In the genomic region with DNA sequence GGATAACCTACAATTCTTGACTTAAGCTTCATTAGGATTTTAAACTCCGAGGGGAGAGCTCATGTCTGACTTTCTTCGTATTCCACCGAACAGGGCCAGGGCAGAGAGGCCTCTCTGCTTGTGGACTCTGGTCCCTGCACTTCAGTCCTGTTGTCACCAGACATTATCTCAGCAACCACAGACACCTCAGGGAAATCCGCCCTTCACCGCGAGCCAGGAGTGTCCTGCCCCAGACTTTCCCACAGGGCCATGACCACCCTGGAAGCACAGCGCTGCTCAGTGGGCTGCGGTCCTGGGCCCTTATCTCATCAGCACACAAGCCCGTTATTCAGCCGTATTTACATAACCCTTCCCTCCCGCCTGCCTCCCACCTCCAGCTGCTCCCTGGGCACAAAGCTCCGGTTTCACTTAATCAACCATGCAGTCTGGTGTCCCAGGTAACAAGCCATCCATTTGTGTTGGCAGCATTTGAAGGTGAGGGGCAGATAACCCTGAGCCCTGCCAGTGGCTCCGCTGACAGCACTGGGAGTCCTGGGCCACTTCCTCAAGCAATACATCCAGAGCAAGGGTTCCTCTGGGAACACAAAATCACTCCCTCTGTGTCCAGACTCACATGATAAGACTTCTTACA, we compare ENCODE assay signal across 11 cellular contexts.
DNase-seq lines count a peak whose midpoint lies in the region; ATAC-seq and TF ChIP-seq lines count a peak whose summit lies in the region.
"Had no signal": no experiment of that assay in that cellular context is flagged by ENCODE, and none has a peak within 500 bp of the region (broad histone marks: within the 10 kb centered on the region; RNA-seq: fewer than 3 reads in every experiment).

No MANE protein-coding gene starts in this region.

- no peaks in the 10 kb centered on the region for H3K9me3 ChIP-seq in effector memory CD4-positive, alpha-beta T cell (ENCODE audit: control insufficient read depth, low read length)

- H3K36me3 ChIP-seq in effector memory CD4-positive, alpha-beta T cell (ENCODE audit: control insufficient read depth, insufficient read depth, low read length) = no peaks in the 10 kb centered on the region

- no peaks in the 10 kb centered on the region for H3K4me1 ChIP-seq in effector memory CD4-positive, alpha-beta T cell (ENCODE audit: control insufficient read depth, insufficient read depth, low read length, poor library complexity, severe bottlenecking)

- no peak overlapping the region for H3K4me3 ChIP-seq in effector memory CD4-positive, alpha-beta T cell (ENCODE audit: insufficient read depth, low read depth, low read length, poor library complexity, severe bottlenecking)

- DNase-seq in DMS 273 (lab: John Stamatoyannopoulos, UW; ENCODE audit: unreplicated experiment) (peak; percentile 85), NCI-H187 (lab: John Stamatoyannopoulos, UW) (peak; percentile 55 to 65), islet precursor cell (peak; percentile 95), NOMO-1 treated with DMSO at 0.1 percent for 48 hours (lab: John Stamatoyannopoulos, UW; ENCODE audit: unreplicated experiment) (no peak), D341Med (ENCODE audit: low spot score) (no peak)
- DNase-seq in effector memory CD4-positive, alpha-beta T cell = no peak
- DNase-seq: HFFc6, Kasumi-1, posterior cingulate gyrus had no signal

- ATAC-seq in SK-N-SH treated with all-trans-retinoic acid at 6 μM for 48 hours (peak; percentile 17; the same call in 2 of the 3 replicates), GM19035 (IDR thresholded peaks at IDR 0.05; ENCODE audit: unreplicated experiment) (no peak)

- no peak overlapping the region for H3K27ac ChIP-seq in effector memory CD4-positive, alpha-beta T cell (ENCODE audit: insufficient read depth, low read length, poor library complexity, severe bottlenecking)

- H3K27me3 ChIP-seq in effector memory CD4-positive, alpha-beta T cell (replicated peaks; ENCODE audit: control insufficient read depth, insufficient read depth, low read length, poor library complexity, severe bottlenecking) = no peaks in the 10 kb centered on the region

TF ChIP-seq in SK-N-SH treated with all-trans-retinoic acid at 6 μM for 48 hours, 23 proteins besides CTCF, POLR2A, EP300 and RAD21:
- TF ChIP-seq ZC3H10 (CRISPR knock-in tag; IDR thresholded peaks at IDR 0.05) (no peak), ZNF8 (CRISPR knock-in tag; IDR thresholded peaks at IDR 0.05) (no peak), TCF4 (CRISPR knock-in tag; IDR thresholded peaks at IDR 0.05; ENCODE audit: borderline replicate concordance) (no peak), ZFP30 (CRISPR knock-in tag; IDR thresholded peaks at IDR 0.05) (no peak), ZFP3 (CRISPR knock-in tag; IDR thresholded peaks at IDR 0.05) (no peak), BACH2 (CRISPR knock-in tag; IDR thresholded peaks at IDR 0.05; ENCODE audit: borderline replicate concordance) (no peak), TOX (CRISPR knock-in tag; IDR thresholded peaks at IDR 0.05; ENCODE audit: borderline replicate concordance) (no peak), CSDC2 (CRISPR knock-in tag; IDR thresholded peaks at IDR 0.05) (no peak), ZNF70 (CRISPR knock-in tag; IDR thresholded peaks at IDR 0.05) (no peak), SNAI2 (CRISPR knock-in tag; IDR thresholded peaks at IDR 0.05) (no peak), GLIS3 (CRISPR knock-in tag; IDR thresholded peaks at IDR 0.05) (no peak), ZNF565 (CRISPR knock-in tag; conservative IDR thresholded peaks at IDR 0.05; ENCODE audit: low read depth) (no peak)
- TF ChIP-seq, protein P1, sequence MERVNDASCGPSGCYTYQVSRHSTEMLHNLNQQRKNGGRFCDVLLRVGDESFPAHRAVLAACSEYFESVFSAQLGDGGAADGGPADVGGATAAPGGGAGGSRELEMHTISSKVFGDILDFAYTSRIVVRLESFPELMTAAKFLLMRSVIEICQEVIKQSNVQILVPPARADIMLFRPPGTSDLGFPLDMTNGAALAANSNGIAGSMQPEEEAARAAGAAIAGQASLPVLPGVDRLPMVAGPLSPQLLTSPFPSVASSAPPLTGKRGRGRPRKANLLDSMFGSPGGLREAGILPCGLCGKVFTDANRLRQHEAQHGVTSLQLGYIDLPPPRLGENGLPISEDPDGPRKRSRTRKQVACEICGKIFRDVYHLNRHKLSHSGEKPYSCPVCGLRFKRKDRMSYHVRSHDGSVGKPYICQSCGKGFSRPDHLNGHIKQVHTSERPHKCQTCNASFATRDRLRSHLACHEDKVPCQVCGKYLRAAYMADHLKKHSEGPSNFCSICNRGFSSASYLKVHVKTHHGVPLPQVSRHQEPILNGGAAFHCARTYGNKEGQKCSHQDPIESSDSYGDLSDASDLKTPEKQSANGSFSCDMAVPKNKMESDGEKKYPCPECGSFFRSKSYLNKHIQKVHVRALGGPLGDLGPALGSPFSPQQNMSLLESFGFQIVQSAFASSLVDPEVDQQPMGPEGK (CRISPR knock-in tag; IDR thresholded peaks at IDR 0.05; ENCODE audit: borderline replicate concordance) = no peak
- TF ChIP-seq, protein P2, sequence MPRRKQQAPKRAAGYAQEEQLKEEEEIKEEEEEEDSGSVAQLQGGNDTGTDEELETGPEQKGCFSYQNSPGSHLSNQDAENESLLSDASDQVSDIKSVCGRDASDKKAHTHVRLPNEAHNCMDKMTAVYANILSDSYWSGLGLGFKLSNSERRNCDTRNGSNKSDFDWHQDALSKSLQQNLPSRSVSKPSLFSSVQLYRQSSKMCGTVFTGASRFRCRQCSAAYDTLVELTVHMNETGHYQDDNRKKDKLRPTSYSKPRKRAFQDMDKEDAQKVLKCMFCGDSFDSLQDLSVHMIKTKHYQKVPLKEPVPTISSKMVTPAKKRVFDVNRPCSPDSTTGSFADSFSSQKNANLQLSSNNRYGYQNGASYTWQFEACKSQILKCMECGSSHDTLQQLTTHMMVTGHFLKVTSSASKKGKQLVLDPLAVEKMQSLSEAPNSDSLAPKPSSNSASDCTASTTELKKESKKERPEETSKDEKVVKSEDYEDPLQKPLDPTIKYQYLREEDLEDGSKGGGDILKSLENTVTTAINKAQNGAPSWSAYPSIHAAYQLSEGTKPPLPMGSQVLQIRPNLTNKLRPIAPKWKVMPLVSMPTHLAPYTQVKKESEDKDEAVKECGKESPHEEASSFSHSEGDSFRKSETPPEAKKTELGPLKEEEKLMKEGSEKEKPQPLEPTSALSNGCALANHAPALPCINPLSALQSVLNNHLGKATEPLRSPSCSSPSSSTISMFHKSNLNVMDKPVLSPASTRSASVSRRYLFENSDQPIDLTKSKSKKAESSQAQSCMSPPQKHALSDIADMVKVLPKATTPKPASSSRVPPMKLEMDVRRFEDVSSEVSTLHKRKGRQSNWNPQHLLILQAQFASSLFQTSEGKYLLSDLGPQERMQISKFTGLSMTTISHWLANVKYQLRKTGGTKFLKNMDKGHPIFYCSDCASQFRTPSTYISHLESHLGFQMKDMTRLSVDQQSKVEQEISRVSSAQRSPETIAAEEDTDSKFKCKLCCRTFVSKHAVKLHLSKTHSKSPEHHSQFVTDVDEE (CRISPR knock-in tag; IDR thresholded peaks at IDR 0.05) = no peak

Comparison
In these comparisons a context has a peak if more than half of its experiments do, and no peak if none do; other contexts are left out.
1. DNase-seq: peak in DMS 273 (single experiment), NCI-H187 (2 of 2) and islet precursor cell (single experiment); none in effector memory CD4-positive, alpha-beta T cell (0 of 3), NOMO-1 treated with DMSO at 0.1 percent for 48 hours (single experiment) and D341Med (single experiment).